In the genomic region with DNA sequence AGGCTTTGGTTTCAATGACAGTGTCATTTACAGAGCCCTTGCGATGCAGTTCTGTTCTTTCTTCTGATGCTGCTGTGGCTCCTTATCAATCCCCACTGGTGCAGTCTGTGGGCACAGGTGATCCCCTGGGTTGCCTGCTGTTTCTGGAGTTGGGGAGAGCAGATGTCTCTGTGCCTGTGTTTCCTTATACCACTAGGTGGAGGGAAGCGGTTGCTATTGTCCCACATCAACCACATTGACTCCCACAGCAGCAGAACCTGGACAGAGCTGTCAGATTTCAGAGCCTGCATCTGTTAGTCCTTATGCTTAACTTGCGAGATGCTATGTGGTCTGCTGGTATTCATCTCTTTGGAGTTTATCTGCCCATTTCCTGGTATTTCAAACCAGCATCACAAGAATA, we compare ENCODE assay signal across 11 cellular contexts. TPM values are rescaled to one million over a fixed set of nuclear protein-coding genes. Genes with fewer than 3 reads are reported as not detected.
DNase-seq lines count a peak whose midpoint lies in the region; ATAC-seq and TF ChIP-seq lines count a peak whose summit lies in the region.
"Had no signal": no experiment of that assay in that cellular context is flagged by ENCODE, and none has a peak within 500 bp of the region (broad histone marks: within the 10 kb centered on the region; RNA-seq: fewer than 3 reads in every experiment).

No MANE protein-coding gene starts in this region.

- no peak overlapping the region for H3K27ac Mint-ChIP-seq in nephron progenitor cell
- H3K27ac Mint-ChIP-seq: CD4-positive, CD25-positive, alpha-beta regulatory T cell had no signal

- peaks cover 4% of the 10 kb centered on the region for H3F3A ChIP-seq in SK-N-SH (replicated peaks; ENCODE audit: insufficient read depth)

- no peaks in the 10 kb centered on the region for H4K20me1 ChIP-seq in SK-N-SH (ENCODE audit: insufficient read depth)

- POLR2A ChIA-PET in SK-N-SH (lab: Yijun Ruan, JAX) = no interaction called here

- no peaks in the 10 kb centered on the region for H3K27me3 ChIP-seq in SK-N-SH (ENCODE audit: insufficient read depth)

- H3K4me2 ChIP-seq in SK-N-SH = no peak overlapping the region

- H2AFZ ChIP-seq in SK-N-SH (ENCODE audit: low read depth) = no peak overlapping the region

- WGBS in SK-N-SH (ENCODE audit: low lambda C conversion rate) = 95% methylated on average over 2 of the region's 3 CpGs

- no peaks in the 10 kb centered on the region; a peak in 1 of 4 replicates for H3K4me1 ChIP-seq in SK-N-SH (ENCODE audit: control insufficient read depth in 1 of 2, insufficient read depth in 2 of 2, low read depth in 1 of 2, low read length in 1 of 2)

- no peaks in the 10 kb centered on the region for H3K4me1 Mint-ChIP-seq in nephron progenitor cell

- peaks cover 0 to under 1% of the 10 kb centered on the region in 2 experiments for H3K36me3 ChIP-seq in SK-N-SH (replicated peaks in 1 of 2; ENCODE audit: control insufficient read depth in 1 of 2, insufficient read depth in 2 of 2, low read length in 1 of 2)

- no peaks in the 10 kb centered on the region for H3K9me2 ChIP-seq in SK-N-SH

- peaks cover 8% of the 10 kb centered on the region for H3K36me3 Mint-ChIP-seq in nephron progenitor cell (ENCODE audit: low read depth)
- H3K36me3 Mint-ChIP-seq: CD4-positive, CD25-positive, alpha-beta regulatory T cell had no signal

- no peak for TF ChIP-seq RAD21 in SK-N-SH (IDR thresholded peaks at IDR 0.05; ENCODE audit: low read length)

- H3K9me3 Mint-ChIP-seq in nephron progenitor cell = no peaks in the 10 kb centered on the region

- no peak overlapping the region for H3K4me3 Mint-ChIP-seq in nephron progenitor cell
- H3K4me3 Mint-ChIP-seq: CD4-positive, CD25-positive, alpha-beta regulatory T cell had no signal

- peaks cover 2% of the 10 kb centered on the region for H3K27me3 Mint-ChIP-seq in nephron progenitor cell (ENCODE audit: low read depth, poor library complexity)

- no peaks in the 10 kb centered on the region for H3K9me3 ChIP-seq in SK-N-SH

- in situ Hi-C loops in astrocyte of the spinal cord (cut with HindIII; ENCODE audit: low sequenced_read_pairs) = no loop called here

- H3K4me3 ChIP-seq in SK-N-SH (ENCODE audit: low read depth in 2 of 2, low read length in 1 of 2) (no peak overlapping the region), astrocyte of the spinal cord (ENCODE audit: low read depth, low read length) (no peak overlapping the region)

- CTCF ChIA-PET in SK-N-SH (lab: Yijun Ruan, JAX) = no interaction called here

- DNase-seq in SK-N-SH (no peak), astrocyte of the spinal cord (ENCODE audit: low read depth, low spot score) (no peak), nephron progenitor cell (no peak)
- DNase-seq: NCI-H2029 treated with DMSO at 0.1 percent for 48 hours, right cardiac atrium had no signal

- H3K27ac ChIP-seq in SK-N-SH (ENCODE audit: low read depth in 2 of 2, low read length in 1 of 2) = no peak overlapping the region

- TF ChIP-seq CTCF in SK-N-SH (IDR thresholded peaks at IDR 0.05) = no peak
- peak; percentile 33 for TF ChIP-seq CTCF in astrocyte of the spinal cord (IDR thresholded peaks at IDR 0.05; ENCODE audit: low read depth, low read length)
- peak; percentile 18 for TF ChIP-seq CTCF in nephron progenitor cell (IDR thresholded peaks at IDR 0.05)

- peak; percentile 83 for ATAC-seq in SK-N-SH treated with all-trans-retinoic acid at 6 μM for 48 hours
- peak; percentile 48 for ATAC-seq in HG03442 (IDR thresholded peaks at IDR 0.05; ENCODE audit: unreplicated experiment)
- no peak for ATAC-seq in GM21619 (IDR thresholded peaks at IDR 0.05; ENCODE audit: unreplicated experiment)
- ATAC-seq in HG02642 (IDR thresholded peaks at IDR 0.05; ENCODE audit: poor library complexity, unreplicated experiment) = no peak
- ATAC-seq in GM21381 (IDR thresholded peaks at IDR 0.05; ENCODE audit: unreplicated experiment) = no peak
- ATAC-seq: right cardiac atrium had no signal

- no peak overlapping the region for H3K9ac ChIP-seq in SK-N-SH

- no peaks in the 10 kb centered on the region for H3K79me2 ChIP-seq in SK-N-SH (ENCODE audit: insufficient read depth)

- TF ChIP-seq EP300 in SK-N-SH (IDR thresholded peaks at IDR 0.05; ENCODE audit: borderline replicate concordance in 1 of 2, low read depth in 1 of 2, low read length in 1 of 2) = no peak

TF ChIP-seq in SK-N-SH treated with all-trans-retinoic acid at 6 μM for 48 hours, 23 proteins besides CTCF, POLR2A, EP300 and RAD21:
- no peak for TF ChIP-seq TCF4 (CRISPR knock-in tag; IDR thresholded peaks at IDR 0.05; ENCODE audit: borderline replicate concordance)
- TF ChIP-seq GLIS3 (CRISPR knock-in tag; IDR thresholded peaks at IDR 0.05) = no peak
- TF ChIP-seq RARB (CRISPR knock-in tag; IDR thresholded peaks at IDR 0.05) = no peak
- TF ChIP-seq ZNF565 (CRISPR knock-in tag; conservative IDR thresholded peaks at IDR 0.05; ENCODE audit: low read depth) = no peak
- no peak for TF ChIP-seq ISL1 (CRISPR knock-in tag; IDR thresholded peaks at IDR 0.05)
- TF ChIP-seq SNAI2 (CRISPR knock-in tag; IDR thresholded peaks at IDR 0.05) = no peak
- TF ChIP-seq ZC3H10 (CRISPR knock-in tag; IDR thresholded peaks at IDR 0.05) = no peak
- no peak for TF ChIP-seq ZFP30 (CRISPR knock-in tag; IDR thresholded peaks at IDR 0.05)
- no peak for TF ChIP-seq ESRRG (CRISPR knock-in tag; IDR thresholded peaks at IDR 0.05)
- no peak for TF ChIP-seq OSR1 (CRISPR knock-in tag; IDR thresholded peaks at IDR 0.05)
- TF ChIP-seq PPARA (CRISPR knock-in tag; IDR thresholded peaks at IDR 0.05; ENCODE audit: borderline replicate concordance) = no peak

TF ChIP-seq in SK-N-SH, 30 proteins besides CTCF, POLR2A, EP300 and RAD21:
- no peak for TF ChIP-seq POLR2AphosphoS5 (IDR thresholded peaks at IDR 0.05; ENCODE audit: low read depth, low read length)
- TF ChIP-seq NRF1 (IDR thresholded peaks at IDR 0.05; ENCODE audit: low read depth, low read length) = no peak
- no peak for TF ChIP-seq GABPA (IDR thresholded peaks at IDR 0.05; ENCODE audit: low read depth)
- no peak for TF ChIP-seq TAF1 (IDR thresholded peaks at IDR 0.05; ENCODE audit: borderline replicate concordance, low read depth, low read length)
- no peak for TF ChIP-seq FOXJ3 (CRISPR knock-in tag; IDR thresholded peaks at IDR 0.05)
TF ChIP-seq in SK-N-SH: peak in this region for 0.

RNA-seq across cellular contexts. Expression of a gene that starts 57.7 kb away (rescaled TPM):
- polyA plus RNA-seq in SK-N-SH (2012; rRNA removed) = 3.3 and 3.6 TPM in 2 replicates
- 4.0 and 4.3 TPM in 2 replicates for polyA plus RNA-seq in SK-N-SH (2012; cell fraction: cytosol; rRNA removed)
- polyA plus RNA-seq in SK-N-SH (2012; cell fraction: nucleus; rRNA removed) = 3.3 and 3.6 TPM in 2 replicates
- polyA plus RNA-seq: right cardiac atrium had no signal

Comparison
In these comparisons a context has a peak if more than half of its experiments do, and no peak if none do; other contexts are left out.
1. ATAC-seq: peak in SK-N-SH treated with all-trans-retinoic acid at 6 μM for 48 hours (single experiment) and HG03442 (single experiment); none in GM21619 (single experiment), HG02642 (single experiment) and GM21381 (single experiment).